In the genomic region with DNA sequence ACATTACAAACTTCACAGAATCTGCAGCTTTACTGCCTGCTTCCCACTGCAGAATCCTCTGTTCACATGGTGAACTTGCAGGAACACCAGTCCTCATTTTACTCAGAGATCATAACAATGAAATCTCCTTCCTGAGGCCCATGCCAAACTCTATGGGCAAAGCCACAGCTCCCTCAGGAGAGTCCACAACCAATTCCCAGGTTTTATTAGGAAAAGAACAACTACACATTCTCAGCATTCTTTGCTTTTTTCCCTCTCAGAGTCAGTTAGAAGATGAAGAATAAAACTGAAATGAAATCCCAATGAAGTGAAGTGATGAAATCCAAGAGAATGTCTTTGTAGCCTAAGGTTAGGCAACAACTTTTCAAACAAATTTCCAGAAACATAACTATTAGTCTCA, we compare ENCODE assay signal across 1 cellular context.
TF ChIP-seq lines count a peak whose summit lies in the region.

No MANE protein-coding gene starts in this region.

TF ChIP-seq in H1, 55 proteins besides CTCF, POLR2A, EP300 and RAD21 (continued from another document):
- TF ChIP-seq CHD1 (IDR thresholded peaks at IDR 0.05; ENCODE audit: low read depth, low read length) (no peak), MAX (IDR thresholded peaks at IDR 0.05) (no peak), FOSL1 (IDR thresholded peaks at IDR 0.05; ENCODE audit: insufficient read depth, low read depth, low read length) (no peak), KDM5A (IDR thresholded peaks at IDR 0.05; ENCODE audit: low read length) (no peak), RNF2 (IDR thresholded peaks at IDR 0.05; ENCODE audit: borderline replicate concordance, low read depth, low read length, missing control alignments, poor library complexity, severe bottlenecking) (no peak), HDAC6 (IDR thresholded peaks at IDR 0.05; ENCODE audit: low read depth, low read length) (no peak), RFX5 (IDR thresholded peaks at IDR 0.05; ENCODE audit: borderline replicate concordance, low read depth, low read length) (no peak), EGR1 (IDR thresholded peaks at IDR 0.05; ENCODE audit: borderline replicate concordance, low read depth, low read length) (no peak)
- TF ChIP-seq, protein P1, sequence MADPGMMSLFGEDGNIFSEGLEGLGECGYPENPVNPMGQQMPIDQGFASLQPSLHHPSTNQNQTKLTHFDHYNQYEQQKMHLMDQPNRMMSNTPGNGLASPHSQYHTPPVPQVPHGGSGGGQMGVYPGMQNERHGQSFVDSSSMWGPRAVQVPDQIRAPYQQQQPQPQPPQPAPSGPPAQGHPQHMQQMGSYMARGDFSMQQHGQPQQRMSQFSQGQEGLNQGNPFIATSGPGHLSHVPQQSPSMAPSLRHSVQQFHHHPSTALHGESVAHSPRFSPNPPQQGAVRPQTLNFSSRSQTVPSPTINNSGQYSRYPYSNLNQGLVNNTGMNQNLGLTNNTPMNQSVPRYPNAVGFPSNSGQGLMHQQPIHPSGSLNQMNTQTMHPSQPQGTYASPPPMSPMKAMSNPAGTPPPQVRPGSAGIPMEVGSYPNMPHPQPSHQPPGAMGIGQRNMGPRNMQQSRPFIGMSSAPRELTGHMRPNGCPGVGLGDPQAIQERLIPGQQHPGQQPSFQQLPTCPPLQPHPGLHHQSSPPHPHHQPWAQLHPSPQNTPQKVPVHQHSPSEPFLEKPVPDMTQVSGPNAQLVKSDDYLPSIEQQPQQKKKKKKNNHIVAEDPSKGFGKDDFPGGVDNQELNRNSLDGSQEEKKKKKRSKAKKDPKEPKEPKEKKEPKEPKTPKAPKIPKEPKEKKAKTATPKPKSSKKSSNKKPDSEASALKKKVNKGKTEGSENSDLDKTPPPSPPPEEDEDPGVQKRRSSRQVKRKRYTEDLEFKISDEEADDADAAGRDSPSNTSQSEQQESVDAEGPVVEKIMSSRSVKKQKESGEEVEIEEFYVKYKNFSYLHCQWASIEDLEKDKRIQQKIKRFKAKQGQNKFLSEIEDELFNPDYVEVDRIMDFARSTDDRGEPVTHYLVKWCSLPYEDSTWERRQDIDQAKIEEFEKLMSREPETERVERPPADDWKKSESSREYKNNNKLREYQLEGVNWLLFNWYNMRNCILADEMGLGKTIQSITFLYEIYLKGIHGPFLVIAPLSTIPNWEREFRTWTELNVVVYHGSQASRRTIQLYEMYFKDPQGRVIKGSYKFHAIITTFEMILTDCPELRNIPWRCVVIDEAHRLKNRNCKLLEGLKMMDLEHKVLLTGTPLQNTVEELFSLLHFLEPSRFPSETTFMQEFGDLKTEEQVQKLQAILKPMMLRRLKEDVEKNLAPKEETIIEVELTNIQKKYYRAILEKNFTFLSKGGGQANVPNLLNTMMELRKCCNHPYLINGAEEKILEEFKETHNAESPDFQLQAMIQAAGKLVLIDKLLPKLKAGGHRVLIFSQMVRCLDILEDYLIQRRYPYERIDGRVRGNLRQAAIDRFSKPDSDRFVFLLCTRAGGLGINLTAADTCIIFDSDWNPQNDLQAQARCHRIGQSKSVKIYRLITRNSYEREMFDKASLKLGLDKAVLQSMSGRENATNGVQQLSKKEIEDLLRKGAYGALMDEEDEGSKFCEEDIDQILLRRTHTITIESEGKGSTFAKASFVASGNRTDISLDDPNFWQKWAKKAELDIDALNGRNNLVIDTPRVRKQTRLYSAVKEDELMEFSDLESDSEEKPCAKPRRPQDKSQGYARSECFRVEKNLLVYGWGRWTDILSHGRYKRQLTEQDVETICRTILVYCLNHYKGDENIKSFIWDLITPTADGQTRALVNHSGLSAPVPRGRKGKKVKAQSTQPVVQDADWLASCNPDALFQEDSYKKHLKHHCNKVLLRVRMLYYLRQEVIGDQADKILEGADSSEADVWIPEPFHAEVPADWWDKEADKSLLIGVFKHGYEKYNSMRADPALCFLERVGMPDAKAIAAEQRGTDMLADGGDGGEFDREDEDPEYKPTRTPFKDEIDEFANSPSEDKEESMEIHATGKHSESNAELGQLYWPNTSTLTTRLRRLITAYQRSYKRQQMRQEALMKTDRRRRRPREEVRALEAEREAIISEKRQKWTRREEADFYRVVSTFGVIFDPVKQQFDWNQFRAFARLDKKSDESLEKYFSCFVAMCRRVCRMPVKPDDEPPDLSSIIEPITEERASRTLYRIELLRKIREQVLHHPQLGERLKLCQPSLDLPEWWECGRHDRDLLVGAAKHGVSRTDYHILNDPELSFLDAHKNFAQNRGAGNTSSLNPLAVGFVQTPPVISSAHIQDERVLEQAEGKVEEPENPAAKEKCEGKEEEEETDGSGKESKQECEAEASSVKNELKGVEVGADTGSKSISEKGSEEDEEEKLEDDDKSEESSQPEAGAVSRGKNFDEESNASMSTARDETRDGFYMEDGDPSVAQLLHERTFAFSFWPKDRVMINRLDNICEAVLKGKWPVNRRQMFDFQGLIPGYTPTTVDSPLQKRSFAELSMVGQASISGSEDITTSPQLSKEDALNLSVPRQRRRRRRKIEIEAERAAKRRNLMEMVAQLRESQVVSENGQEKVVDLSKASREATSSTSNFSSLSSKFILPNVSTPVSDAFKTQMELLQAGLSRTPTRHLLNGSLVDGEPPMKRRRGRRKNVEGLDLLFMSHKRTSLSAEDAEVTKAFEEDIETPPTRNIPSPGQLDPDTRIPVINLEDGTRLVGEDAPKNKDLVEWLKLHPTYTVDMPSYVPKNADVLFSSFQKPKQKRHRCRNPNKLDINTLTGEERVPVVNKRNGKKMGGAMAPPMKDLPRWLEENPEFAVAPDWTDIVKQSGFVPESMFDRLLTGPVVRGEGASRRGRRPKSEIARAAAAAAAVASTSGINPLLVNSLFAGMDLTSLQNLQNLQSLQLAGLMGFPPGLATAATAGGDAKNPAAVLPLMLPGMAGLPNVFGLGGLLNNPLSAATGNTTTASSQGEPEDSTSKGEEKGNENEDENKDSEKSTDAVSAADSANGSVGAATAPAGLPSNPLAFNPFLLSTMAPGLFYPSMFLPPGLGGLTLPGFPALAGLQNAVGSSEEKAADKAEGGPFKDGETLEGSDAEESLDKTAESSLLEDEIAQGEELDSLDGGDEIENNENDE (IDR thresholded peaks at IDR 0.05; ENCODE audit: insufficient replicate concordance, low read length): no peak
